9 cellular contexts compared by ENCODE assay signal in genomic region chr20:46348972-46349741, GRCh38. TPM values are rescaled to one million over a fixed set of nuclear protein-coding genes. Genes with fewer than 3 reads are reported as not detected.
DNase-seq lines count a peak whose midpoint lies in the region; ATAC-seq, FAIRE-seq and TF ChIP-seq lines count a peak whose summit lies in the region.
"Had no signal": no experiment of that assay in that cellular context is flagged by ENCODE, and none has a peak within 500 bp of the region (broad histone marks: within the 10 kb centered on the region; RNA-seq: fewer than 3 reads in every experiment).

No MANE protein-coding gene starts in this region.

- TF ChIP-seq CTCF in bronchial epithelial cell (IDR thresholded peaks at IDR 0.05; ENCODE audit: insufficient read depth, low read length, severe bottlenecking) = peak; percentile 79

- DNase-seq in DMS53 (lab: John Stamatoyannopoulos, UW) (peak; percentile 86), LHCN-M2 (ENCODE audit: low read depth) (peak; percentile 35), T1000 (lab: John Stamatoyannopoulos, UW) (peak; percentile 27), bronchial epithelial cell (ENCODE audit: low read depth) (peak; percentile 20), islet precursor cell (peak; percentile 78), LoVo (ENCODE audit: low spot score) (no peak)
- DNase-seq in stimulated activated CD4-positive, alpha-beta T cell treated with anti-CD3 and anti-CD28 coated beads, Interleukin-4, amount 100 ng/mL, for 4 hours = peak; percentile 15 to 29

- peaks cover 2% of the 10 kb centered on the region for H3K27me3 ChIP-seq in bronchial epithelial cell (ENCODE audit: control insufficient read depth, insufficient read depth, low read length)

- no peak for ATAC-seq in HG02981 (IDR thresholded peaks at IDR 0.05; ENCODE audit: unreplicated experiment)

- H3K4me3 ChIP-seq in bronchial epithelial cell (ENCODE audit: low read depth, low read length) = no peak overlapping the region

- no peak for FAIRE-seq in bronchial epithelial cell (lab: Jason Lieb, UNC)

- peaks cover 14% of the 10 kb centered on the region for H3K36me3 ChIP-seq in bronchial epithelial cell (ENCODE audit: control insufficient read depth, insufficient read depth, low read length)

RNA-seq across cellular contexts. Expression of gene CDH22, which starts 40.9 kb away (rescaled TPM):
- 0.11 TPM in 1 of 2 replicates, not detected in the other for total RNA-seq in LHCN-M2 (2014; rRNA removed)
- polyA plus RNA-seq in LHCN-M2 (2012) = not detected
- total RNA-seq in bronchial epithelial cell = not detected in 2 replicates
- total RNA-seq: T-helper 2 cell treated with Interferon-gamma antibody and Interleukin-4, amounts not matched to agents 100 ng/mL and 5 ng/mL, for 36 hours had no signal

RNA-seq across cellular contexts. Expression of gene ELMO2, which starts 57.3 kb away (rescaled TPM):
- total RNA-seq in LHCN-M2 (2014; rRNA removed) = 26.9 and 33.8 TPM in 2 replicates
- polyA plus RNA-seq in LHCN-M2 (2012) = 27.2 TPM
- total RNA-seq in bronchial epithelial cell = 15.5 and 21.1 TPM in 2 replicates
